ENCODE assay signal across 15 cellular contexts in the genomic region with DNA sequence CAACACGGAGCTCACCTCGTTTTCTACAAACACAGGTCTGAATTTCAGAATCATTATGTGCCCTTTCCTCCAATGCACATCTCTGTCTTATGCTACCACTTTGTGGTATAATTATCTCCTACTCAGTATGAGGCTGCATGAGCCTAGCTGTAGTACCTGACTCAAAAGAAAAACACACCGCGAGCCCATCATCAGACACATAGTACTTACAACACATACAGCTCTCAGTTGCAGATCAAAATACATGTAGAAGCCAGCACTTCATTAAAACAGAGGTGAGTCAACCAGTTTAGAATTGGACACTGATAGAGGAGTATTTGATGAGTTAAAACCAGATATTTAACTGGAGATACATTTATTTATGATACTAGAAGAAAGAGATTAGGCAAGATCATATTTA. TPM values are rescaled to one million over a fixed set of nuclear protein-coding genes. Genes with fewer than 3 reads are reported as not detected.
DNase-seq lines count a peak whose midpoint lies in the region; ATAC-seq and TF ChIP-seq lines count a peak whose summit lies in the region.
"Had no signal": no experiment of that assay in that cellular context is flagged by ENCODE, and none has a peak within 500 bp of the region (broad histone marks: within the 10 kb centered on the region; RNA-seq: fewer than 3 reads in every experiment).

No MANE protein-coding gene starts in this region.

- H3K9me2 ChIP-seq in OCI-LY7 (ENCODE audit: insufficient read depth, low read length): no peaks in the 10 kb centered on the region

- no peak for ATAC-seq in GM18505 (IDR thresholded peaks at IDR 0.05; ENCODE audit: unreplicated experiment)
- ATAC-seq: HepG2 had no signal

- H3K4me3 ChIP-seq in OCI-LY7 (ENCODE audit: low read depth, low read length, poor library complexity, severe bottlenecking) (no peak overlapping the region), epithelial cell of esophagus (ENCODE audit: low read length) (no peak overlapping the region)

- H3K4me1 ChIP-seq in OCI-LY7 (ENCODE audit: insufficient read depth, low read length, poor library complexity, severe bottlenecking): peaks cover 31% of the 10 kb centered on the region

- no peaks in the 10 kb centered on the region for H3K36me3 ChIP-seq in OCI-LY7 (ENCODE audit: insufficient read depth, low read length)
- H3K36me3 ChIP-seq: MG63 had no signal

- CTCF ChIA-PET in OCI-LY7 (lab: Charles Lee; ENCODE audit: unreplicated experiment): no interaction called here

- no peak overlapping the region for H3K27ac ChIP-seq in OCI-LY7 (ENCODE audit: low read depth, low read length, poor library complexity, severe bottlenecking)
- H3K27ac ChIP-seq: testis had no signal

- H3K9me3 ChIP-seq in OCI-LY7 (ENCODE audit: low read length): no peaks in the 10 kb centered on the region
- H3K9me3 ChIP-seq: MG63, testis had no signal

- peaks cover 12% of the 10 kb centered on the region for H4K20me1 ChIP-seq in OCI-LY7 (ENCODE audit: insufficient read depth, low read length)

- H3K4me2 ChIP-seq in OCI-LY7 (ENCODE audit: low read length): no peak overlapping the region

- POLR2A ChIA-PET in OCI-LY7 (lab: Charles Lee): interaction anchor here (0.6 to 0.8 kb wide), 3 partner anchors 64 to 366 kb away, joined by 3 to 4 read pairs (median 4); no protein-coding TSS in a partner anchor

- peak; percentile 8 for DNase-seq in stimulated activated CD4-positive, alpha-beta T cell treated with anti-CD3 and anti-CD28 coated beads, Interleukin-1b, Interleukin-23, amount 100 ng/mL, for 48 hours
- DNase-seq in stimulated activated CD4-positive, alpha-beta T cell treated with anti-CD3 and anti-CD28 coated beads, Interleukin-4, amount 100 ng/mL, for 4 hours: no peak
- DNase-seq in OCI-LY7 (ENCODE audit: low spot score) (peak; percentile 12), epithelial cell of esophagus (ENCODE audit: low read depth) (peak; percentile 17), NCI-H187 (lab: John Stamatoyannopoulos, UW) (no peak), CD1c-positive myeloid dendritic cell (ENCODE audit: extremely low spot score) (no peak)
- DNase-seq: effector CD8-positive, alpha-beta T cell; HFFc6; hippocampal formation; MG63; NCI-H2081; stimulated activated CD4-positive, alpha-beta T cell treated with anti-CD3 and anti-CD28 coated beads, Interleukin-2, amount 100 ng/mL, for 48 hours; testis had no signal

- no peak for TF ChIP-seq POLR2A in GM18505 (IDR thresholded peaks at IDR 0.05; ENCODE audit: borderline replicate concordance, extremely low read depth, insufficient read depth, insufficient read length)

- BruUV-seq in OCI-LY7 (replicated peaks; lab: Mats Ljungman, UMichigan): no TSS peak

- H2AFZ ChIP-seq in OCI-LY7 (ENCODE audit: low read length): no peak overlapping the region

- TF ChIP-seq CTCF in OCI-LY7 (conservative IDR thresholded peaks at IDR 0.05; ENCODE audit: low read length): no peak
- no peak for TF ChIP-seq CTCF in epithelial cell of esophagus (IDR thresholded peaks at IDR 0.05; ENCODE audit: insufficient read depth, low read depth, low read length, missing control alignments)

- intact Hi-C loops in OCI-LY7 (cut with micrococcal nuclease; ENCODE audit: unreplicated experiment): no loop called here

- H3K79me2 ChIP-seq in OCI-LY7 (ENCODE audit: insufficient read depth, low read depth, low read length): peaks cover 27% of the 10 kb centered on the region

RNA-seq across cellular contexts. Expression of a gene that starts 1.4 kb away (rescaled TPM):
- 19.8 and 20.4 TPM in 2 replicates for total RNA-seq in OCI-LY7 (2014; rRNA removed; shearing (Covaris generic))
- 12.3 and 15.4 TPM in 2 replicates for total RNA-seq in OCI-LY7 (2022)

Comparison
In these comparisons a context has a peak if more than half of its experiments do, and no peak if none do; other contexts are left out.
1. DNase-seq: peak in stimulated activated CD4-positive, alpha-beta T cell treated with anti-CD3 and anti-CD28 coated beads, Interleukin-1b, Interleukin-23, amount 100 ng/mL, for 48 hours (single experiment), OCI-LY7 (single experiment) and epithelial cell of esophagus (single experiment); none in stimulated activated CD4-positive, alpha-beta T cell treated with anti-CD3 and anti-CD28 coated beads, Interleukin-4, amount 100 ng/mL, for 4 hours (0 of 2), NCI-H187 (0 of 2) and CD1c-positive myeloid dendritic cell (single experiment).